ENCODE assay signal across 1 cellular context in the genomic region with DNA sequence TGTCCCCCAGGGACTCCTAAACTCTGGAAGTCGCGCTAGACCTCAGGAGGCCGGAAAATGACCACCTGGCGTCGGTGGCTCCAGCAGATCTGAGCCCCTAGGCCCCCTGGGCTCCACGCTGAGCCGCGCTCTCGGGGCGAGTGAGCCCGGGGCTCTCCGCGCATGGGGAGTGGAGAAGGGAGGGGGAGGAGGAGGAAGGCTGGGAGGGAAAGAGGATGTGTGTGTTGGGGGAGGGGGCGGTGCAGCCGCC.
A peak's percentile ranks its signal among the peaks of the same experiment; 100 is the strongest.
TF ChIP-seq lines count a peak whose summit lies in the region.

No MANE protein-coding gene starts in this region.

TF ChIP-seq in K562, 482 proteins besides CTCF, POLR2A, EP300 and RAD21 (continued from another document and continues in another):
- TF ChIP-seq, protein P1, sequence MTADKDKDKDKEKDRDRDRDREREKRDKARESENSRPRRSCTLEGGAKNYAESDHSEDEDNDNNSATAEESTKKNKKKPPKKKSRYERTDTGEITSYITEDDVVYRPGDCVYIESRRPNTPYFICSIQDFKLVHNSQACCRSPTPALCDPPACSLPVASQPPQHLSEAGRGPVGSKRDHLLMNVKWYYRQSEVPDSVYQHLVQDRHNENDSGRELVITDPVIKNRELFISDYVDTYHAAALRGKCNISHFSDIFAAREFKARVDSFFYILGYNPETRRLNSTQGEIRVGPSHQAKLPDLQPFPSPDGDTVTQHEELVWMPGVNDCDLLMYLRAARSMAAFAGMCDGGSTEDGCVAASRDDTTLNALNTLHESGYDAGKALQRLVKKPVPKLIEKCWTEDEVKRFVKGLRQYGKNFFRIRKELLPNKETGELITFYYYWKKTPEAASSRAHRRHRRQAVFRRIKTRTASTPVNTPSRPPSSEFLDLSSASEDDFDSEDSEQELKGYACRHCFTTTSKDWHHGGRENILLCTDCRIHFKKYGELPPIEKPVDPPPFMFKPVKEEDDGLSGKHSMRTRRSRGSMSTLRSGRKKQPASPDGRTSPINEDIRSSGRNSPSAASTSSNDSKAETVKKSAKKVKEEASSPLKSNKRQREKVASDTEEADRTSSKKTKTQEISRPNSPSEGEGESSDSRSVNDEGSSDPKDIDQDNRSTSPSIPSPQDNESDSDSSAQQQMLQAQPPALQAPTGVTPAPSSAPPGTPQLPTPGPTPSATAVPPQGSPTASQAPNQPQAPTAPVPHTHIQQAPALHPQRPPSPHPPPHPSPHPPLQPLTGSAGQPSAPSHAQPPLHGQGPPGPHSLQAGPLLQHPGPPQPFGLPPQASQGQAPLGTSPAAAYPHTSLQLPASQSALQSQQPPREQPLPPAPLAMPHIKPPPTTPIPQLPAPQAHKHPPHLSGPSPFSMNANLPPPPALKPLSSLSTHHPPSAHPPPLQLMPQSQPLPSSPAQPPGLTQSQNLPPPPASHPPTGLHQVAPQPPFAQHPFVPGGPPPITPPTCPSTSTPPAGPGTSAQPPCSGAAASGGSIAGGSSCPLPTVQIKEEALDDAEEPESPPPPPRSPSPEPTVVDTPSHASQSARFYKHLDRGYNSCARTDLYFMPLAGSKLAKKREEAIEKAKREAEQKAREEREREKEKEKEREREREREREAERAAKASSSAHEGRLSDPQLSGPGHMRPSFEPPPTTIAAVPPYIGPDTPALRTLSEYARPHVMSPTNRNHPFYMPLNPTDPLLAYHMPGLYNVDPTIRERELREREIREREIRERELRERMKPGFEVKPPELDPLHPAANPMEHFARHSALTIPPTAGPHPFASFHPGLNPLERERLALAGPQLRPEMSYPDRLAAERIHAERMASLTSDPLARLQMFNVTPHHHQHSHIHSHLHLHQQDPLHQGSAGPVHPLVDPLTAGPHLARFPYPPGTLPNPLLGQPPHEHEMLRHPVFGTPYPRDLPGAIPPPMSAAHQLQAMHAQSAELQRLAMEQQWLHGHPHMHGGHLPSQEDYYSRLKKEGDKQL (CRISPR knock-in tag; IDR thresholded peaks at IDR 0.05; ENCODE audit: borderline replicate concordance) = no peak
- TF ChIP-seq ELK3 (CRISPR knock-in tag; IDR thresholded peaks at IDR 0.05) (no peak), ZZZ3 (IDR thresholded peaks at IDR 0.05) (no peak), PURB (CRISPR knock-in tag; IDR thresholded peaks at IDR 0.05; ENCODE audit: low read depth) (no peak), ERF (CRISPR knock-in tag; IDR thresholded peaks at IDR 0.05) (no peak), ELF4 (CRISPR knock-in tag; IDR thresholded peaks at IDR 0.05) (0 out of 2 replicates have a peak, but pooled peaks have one; percentile 12), ARID1B (IDR thresholded peaks at IDR 0.05) (no peak; the same call in 1 of the 2 replicates), SREBF2 (CRISPR knock-in tag; IDR thresholded peaks at IDR 0.05) (peak; percentile 23; the same call in 1 of the 2 replicates), TGIF2 (CRISPR knock-in tag; IDR thresholded peaks at IDR 0.05) (no peak), ZNF76 (CRISPR knock-in tag; IDR thresholded peaks at IDR 0.05; ENCODE audit: borderline replicate concordance) (no peak), PRPF4 (IDR thresholded peaks at IDR 0.05; ENCODE audit: insufficient read depth, low read depth, low read length, poor library complexity, severe bottlenecking) (no peak), ZNF347 (CRISPR knock-in tag; IDR thresholded peaks at IDR 0.05; ENCODE audit: low read depth) (no peak), USF1 (CRISPR knock-in tag; IDR thresholded peaks at IDR 0.05) (no peak), GABPB2 (CRISPR knock-in tag; conservative IDR thresholded peaks at IDR 0.05) (no peak), POLR2B (IDR thresholded peaks at IDR 0.05; ENCODE audit: low read depth, partially characterized antibody) (peak; percentile 60), NRF1 (conservative IDR thresholded peaks at IDR 0.05 in 1 of 2, IDR thresholded peaks at IDR 0.05 in 1 of 2) (peak; percentile 57 to 60), STAT5B (CRISPR knock-in tag; IDR thresholded peaks at IDR 0.05) (no peak), CLOCK (CRISPR knock-in tag; IDR thresholded peaks at IDR 0.05; ENCODE audit: borderline replicate concordance) (no peak), SMARCE1 (IDR thresholded peaks at IDR 0.05) (0 out of 2 replicates have a peak, but pooled peaks have one; percentile 64), NR1H2 (CRISPR knock-in tag; IDR thresholded peaks at IDR 0.05) (no peak), TRIM28 (IDR thresholded peaks at IDR 0.05) (no peak), BRD4 (IDR thresholded peaks at IDR 0.05) (no peak), E2F4 (CRISPR knock-in tag; IDR thresholded peaks at IDR 0.05; ENCODE audit: low read depth) (0 out of 2 replicates have a peak, but pooled peaks have one; percentile 7), MED1 (CRISPR knock-in tag; IDR thresholded peaks at IDR 0.05; ENCODE audit: borderline replicate concordance) (no peak), ZNF583 (CRISPR knock-in tag; IDR thresholded peaks at IDR 0.05) (0 out of 2 replicates have a peak, but pooled peaks have one; percentile 22), U2AF1 (optimal IDR thresholded peaks at IDR 0.05; ENCODE audit: low read depth, low read length) (no peak), NFRKB (IDR thresholded peaks at IDR 0.05; ENCODE audit: low read depth) (peak; percentile 85; the same call in 1 of the 2 replicates), SMAD4 (CRISPR knock-in tag; conservative IDR thresholded peaks at IDR 0.05) (peak; percentile 46), ZNF232 (CRISPR knock-in tag; IDR thresholded peaks at IDR 0.05) (no peak), DMBX1 (CRISPR knock-in tag; IDR thresholded peaks at IDR 0.05; ENCODE audit: borderline replicate concordance) (0 out of 2 replicates have a peak, but pooled peaks have one; percentile 38), MYNN (IDR thresholded peaks at IDR 0.05) (peak; percentile 6; the same call in 1 of the 2 replicates), MYNN (CRISPR knock-in tag; IDR thresholded peaks at IDR 0.05) (no peak), ZNF740 (CRISPR knock-in tag; IDR thresholded peaks at IDR 0.05) (no peak), ZNF740 (tag; IDR thresholded peaks at IDR 0.05) (no peak), NUFIP1 (IDR thresholded peaks at IDR 0.05; ENCODE audit: partially characterized antibody) (no peak), CBX2 (IDR thresholded peaks at IDR 0.05; ENCODE audit: insufficient read depth, low read length, poor library complexity, severe bottlenecking) (no peak), SAP30 (IDR thresholded peaks at IDR 0.05; ENCODE audit: borderline replicate concordance, insufficient read depth, low read depth, low read length, poor library complexity, severe bottlenecking) (no peak), PHB2 (IDR thresholded peaks at IDR 0.05; ENCODE audit: low read depth) (no peak), ZKSCAN1 (IDR thresholded peaks at IDR 0.05; ENCODE audit: low read depth, low read length) (no peak), ZNF197 (CRISPR knock-in tag; IDR thresholded peaks at IDR 0.05; ENCODE audit: low read depth) (no peak), PCBP1 (IDR thresholded peaks at IDR 0.05; ENCODE audit: low read depth, low read length, poor library complexity, severe bottlenecking) (no peak), ZNF282 (CRISPR knock-in tag; IDR thresholded peaks at IDR 0.05) (no peak)
- TF ChIP-seq, protein P2, sequence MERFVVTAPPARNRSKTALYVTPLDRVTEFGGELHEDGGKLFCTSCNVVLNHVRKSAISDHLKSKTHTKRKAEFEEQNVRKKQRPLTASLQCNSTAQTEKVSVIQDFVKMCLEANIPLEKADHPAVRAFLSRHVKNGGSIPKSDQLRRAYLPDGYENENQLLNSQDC (CRISPR knock-in tag; IDR thresholded peaks at IDR 0.05) = 0 out of 2 replicates have a peak, but pooled peaks have one; percentile 44
- TF ChIP-seq, protein P3, sequence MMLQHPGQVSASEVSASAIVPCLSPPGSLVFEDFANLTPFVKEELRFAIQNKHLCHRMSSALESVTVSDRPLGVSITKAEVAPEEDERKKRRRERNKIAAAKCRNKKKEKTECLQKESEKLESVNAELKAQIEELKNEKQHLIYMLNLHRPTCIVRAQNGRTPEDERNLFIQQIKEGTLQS (IDR thresholded peaks at IDR 0.05) = no peak
- TF ChIP-seq, protein P3 (CRISPR knock-in tag; conservative IDR thresholded peaks at IDR 0.05) = no peak
- TF ChIP-seq, protein P4, sequence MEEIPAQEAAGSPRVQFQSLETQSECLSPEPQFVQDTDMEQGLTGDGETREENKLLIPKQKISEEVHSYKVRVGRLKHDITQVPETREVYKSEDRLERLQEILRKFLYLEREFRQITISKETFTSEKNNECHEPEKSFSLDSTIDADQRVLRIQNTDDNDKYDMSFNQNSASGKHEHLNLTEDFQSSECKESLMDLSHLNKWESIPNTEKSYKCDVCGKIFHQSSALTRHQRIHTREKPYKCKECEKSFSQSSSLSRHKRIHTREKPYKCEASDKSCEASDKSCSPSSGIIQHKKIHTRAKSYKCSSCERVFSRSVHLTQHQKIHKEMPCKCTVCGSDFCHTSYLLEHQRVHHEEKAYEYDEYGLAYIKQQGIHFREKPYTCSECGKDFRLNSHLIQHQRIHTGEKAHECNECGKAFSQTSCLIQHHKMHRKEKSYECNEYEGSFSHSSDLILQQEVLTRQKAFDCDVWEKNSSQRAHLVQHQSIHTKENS (CRISPR knock-in tag; IDR thresholded peaks at IDR 0.05) = no peak
- TF ChIP-seq, protein P5, sequence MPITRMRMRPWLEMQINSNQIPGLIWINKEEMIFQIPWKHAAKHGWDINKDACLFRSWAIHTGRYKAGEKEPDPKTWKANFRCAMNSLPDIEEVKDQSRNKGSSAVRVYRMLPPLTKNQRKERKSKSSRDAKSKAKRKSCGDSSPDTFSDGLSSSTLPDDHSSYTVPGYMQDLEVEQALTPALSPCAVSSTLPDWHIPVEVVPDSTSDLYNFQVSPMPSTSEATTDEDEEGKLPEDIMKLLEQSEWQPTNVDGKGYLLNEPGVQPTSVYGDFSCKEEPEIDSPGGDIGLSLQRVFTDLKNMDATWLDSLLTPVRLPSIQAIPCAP (CRISPR knock-in tag; IDR thresholded peaks at IDR 0.05; ENCODE audit: borderline replicate concordance) = no peak
